Comparison of ENCODE assay signal across 8 cellular contexts in the genomic region with DNA sequence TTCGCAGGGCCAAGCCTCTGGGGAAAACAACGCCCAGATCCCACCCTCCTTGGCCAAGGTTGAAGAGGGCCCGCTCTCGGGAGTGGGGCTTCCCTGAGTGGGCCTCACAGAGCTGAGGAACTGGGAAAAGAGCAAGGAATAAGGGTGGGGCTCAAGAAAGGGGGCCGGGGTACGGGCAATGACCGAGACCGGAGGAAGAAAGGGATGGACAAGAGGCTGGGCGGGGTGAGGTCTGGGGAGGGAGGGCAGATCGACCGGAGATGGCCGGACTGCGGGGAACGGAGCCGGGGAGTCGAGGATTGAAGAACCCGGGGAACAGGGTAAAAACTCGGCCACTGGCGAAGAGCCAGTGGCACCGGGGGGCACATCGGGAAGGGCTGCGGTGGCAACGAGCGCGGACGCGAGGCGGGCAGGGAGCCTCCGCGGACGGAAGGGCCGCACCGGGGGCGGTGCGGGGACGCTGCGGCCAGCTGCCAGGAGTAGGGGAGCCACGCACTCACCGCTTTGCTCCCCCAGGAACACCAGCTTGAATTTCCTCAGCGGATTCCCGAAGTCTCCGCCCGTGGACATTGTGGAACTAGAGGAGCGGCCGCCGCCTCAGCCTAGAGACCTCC. TPM values are rescaled to one million over a fixed set of nuclear protein-coding genes. Genes with fewer than 3 reads are reported as not detected.
DNase-seq lines count a peak whose midpoint lies in the region; ATAC-seq and TF ChIP-seq lines count a peak whose summit lies in the region.

No MANE protein-coding gene starts in this region.

- intact Hi-C loops in left ventricle myocardium inferior (cut with micrococcal nuclease) (no loop called here), posterior cingulate gyrus (cut with DNase I) (loop anchor here (5.0 kb wide), 2 partner anchors 117 to 172 kb away; a partner anchor contains a TSS)

- peaks cover 16% of the 10 kb centered on the region for H3K36me3 ChIP-seq in DOHH2 (ENCODE audit: control insufficient read depth, low read length)
- no peaks in the 10 kb centered on the region for H3K36me3 ChIP-seq in adipocyte (ENCODE audit: control insufficient read depth, insufficient read depth, low read length, severe bottlenecking)
- H3K36me3 ChIP-seq in left ventricle myocardium inferior = no peaks in the 10 kb centered on the region

- H3K4me1 ChIP-seq in DOHH2 (ENCODE audit: control insufficient read depth, low read length) (peaks cover 39% of the 10 kb centered on the region), adipocyte (ENCODE audit: control insufficient read depth, insufficient read depth, low read length) (peaks cover 22% of the 10 kb centered on the region), left ventricle myocardium inferior (peaks cover 37% of the 10 kb centered on the region)

- H4K20me1 ChIP-seq in DOHH2 (ENCODE audit: control insufficient read depth, insufficient read depth, low read depth, low read length) = peaks cover 11% of the 10 kb centered on the region

- H3K79me2 ChIP-seq in DOHH2 (ENCODE audit: control insufficient read depth, low read length) = peaks cover 54% of the 10 kb centered on the region

- H3K4me2 ChIP-seq in DOHH2 (ENCODE audit: low read length) = peak overlapping the region; percentile 93

- peaks cover 6% of the 10 kb centered on the region; the same call in 1 of the 2 replicates for H3F3A ChIP-seq in DOHH2 (ENCODE audit: control insufficient read depth, insufficient read depth)

- H3K9me3 ChIP-seq in DOHH2 (ENCODE audit: control insufficient read depth, insufficient read depth, low read length) (no peaks in the 10 kb centered on the region), adipocyte (ENCODE audit: control insufficient read depth, low read length) (no peaks in the 10 kb centered on the region), left ventricle myocardium inferior (replicated peaks) (no peaks in the 10 kb centered on the region)

- TF ChIP-seq CTCF in DOHH2 (IDR thresholded peaks at IDR 0.05; ENCODE audit: low read depth, low read length, poor library complexity, severe bottlenecking) (no peak), NB4 (IDR thresholded peaks at IDR 0.05; ENCODE audit: low read depth, low read length) (no peak), left ventricle myocardium inferior (IDR thresholded peaks at IDR 0.05; ENCODE audit: borderline replicate concordance) (no peak)

- H3K4me3 ChIP-seq in DOHH2 (ENCODE audit: low read length) = peak overlapping the region; percentile 99
- H3K4me3 ChIP-seq in NB4 (ENCODE audit: low read depth, low read length) = peak overlapping the region; percentile 84
- peak overlapping the region; percentile 89 for H3K4me3 ChIP-seq in adipocyte (ENCODE audit: low read length)
- H3K4me3 ChIP-seq in left ventricle myocardium inferior = peak overlapping the region; percentile 100

- H3K9ac ChIP-seq in adipocyte (ENCODE audit: low read length) = peak overlapping the region; percentile 98

- DNase-seq in NB4 (ENCODE audit: low read depth) = peak; percentile 43
- DNase-seq in adipocyte (ENCODE audit: low read depth) = peak; percentile 80
- DNase-seq in left ventricle myocardium inferior = peak; percentile 50
- peak in 9 of 10 donors; percentile 23 to 89 (median 34) for DNase-seq in posterior cingulate gyrus
- DNase-seq in NCI-H1930 (lab: John Stamatoyannopoulos, UW) = no peak

- H3K27ac ChIP-seq in DOHH2 (ENCODE audit: low read depth, low read length) = peak overlapping the region; percentile 37
- H3K27ac ChIP-seq in left ventricle myocardium inferior (replicated peaks) = peak overlapping the region; percentile 100

- no peak for TF ChIP-seq POLR2A in NB4 (IDR thresholded peaks at IDR 0.05; ENCODE audit: extremely low read depth, insufficient read length)

- no peaks in the 10 kb centered on the region for H3K9me2 ChIP-seq in DOHH2 (replicated peaks; ENCODE audit: control insufficient read depth, low read length)

- H3K27me3 ChIP-seq in DOHH2 (ENCODE audit: control insufficient read depth, low read length) (no peaks in the 10 kb centered on the region), adipocyte (replicated peaks; ENCODE audit: control insufficient read depth, insufficient read depth, low read length) (no peaks in the 10 kb centered on the region), left ventricle myocardium inferior (ENCODE audit: low read depth) (no peaks in the 10 kb centered on the region)

- ATAC-seq in GM21825 (IDR thresholded peaks at IDR 0.05; ENCODE audit: unreplicated experiment) (peak; percentile 8), GM18519 (IDR thresholded peaks at IDR 0.05; ENCODE audit: low FRiP score, unreplicated experiment) (no peak)

RNA-seq across cellular contexts. Expression of a gene that starts 0.7 kb away (rescaled TPM):
- total RNA-seq in left ventricle myocardium inferior = 98.3 TPM

RNA-seq across cellular contexts. Expression of a gene that starts 27.5 kb away (rescaled TPM):
- 35.6 TPM for total RNA-seq in left ventricle myocardium inferior

Comparison
In these comparisons a context has a peak if more than half of its experiments do, and no peak if none do; other contexts are left out.
1. DNase-seq: peak in NB4 (single experiment), adipocyte (single experiment), left ventricle myocardium inferior (single experiment) and posterior cingulate gyrus (9 of 10); none in NCI-H1930 (0 of 2).
2. Peak in every context shown above with its lines, with median percentiles within 50 percentile points of each other: H3K4me3 ChIP-seq.